In genomic region chrX:73126240-73126639, GRCh38 we compare ENCODE assay signal across 2 cellular contexts.
TF ChIP-seq lines count a peak whose summit lies in the region.

No MANE protein-coding gene starts in this region.

TF ChIP-seq in SK-N-SH, 30 proteins besides CTCF, POLR2A, EP300 and RAD21 (continued from another document):
- TF ChIP-seq SMC3 (IDR thresholded peaks at IDR 0.05; ENCODE audit: low read depth, low read length) (no peak), FOXJ3 (CRISPR knock-in tag; IDR thresholded peaks at IDR 0.05) (no peak), FOSL2 (IDR thresholded peaks at IDR 0.05; ENCODE audit: borderline replicate concordance, low read depth) (no peak), MAX (IDR thresholded peaks at IDR 0.05; ENCODE audit: low read depth) (no peak), REST (IDR thresholded peaks at IDR 0.05; ENCODE audit: low read depth, low read length) (no peak)

TF ChIP-seq in SK-N-SH treated with all-trans-retinoic acid at 6 μM for 48 hours, 23 proteins besides CTCF, POLR2A, EP300 and RAD21 (continued from another document):
- TF ChIP-seq PATZ1 (CRISPR knock-in tag; IDR thresholded peaks at IDR 0.05; ENCODE audit: borderline replicate concordance): no peak
- TF ChIP-seq POU6F1 (CRISPR knock-in tag; IDR thresholded peaks at IDR 0.05; ENCODE audit: borderline replicate concordance, low read depth): no peak
